ENCODE assay signal across 30 cellular contexts in genomic region chr7:15854841-15855576, GRCh38.
A peak's percentile ranks its signal among the peaks of the same experiment; 100 is the strongest.
DNase-seq lines count a peak whose midpoint lies in the region; ATAC-seq, FAIRE-seq and TF ChIP-seq lines count a peak whose summit lies in the region.
"Had no signal": no experiment of that assay in that cellular context is flagged by ENCODE, and none has a peak within 500 bp of the region (broad histone marks: within the 10 kb centered on the region; RNA-seq: fewer than 3 reads in every experiment).

No MANE protein-coding gene starts in this region.

- H3K4me3 Mint-ChIP-seq in GM23338, result no peak overlapping the region
- H3K4me3 Mint-ChIP-seq: activated naive CD8-positive, alpha-beta T cell treated with anti-CD3 and anti-CD28 coated beads, Interleukin-2, amount 10 ng/mL, durations not matched to agents 7 days and 5 days; activated T-cell treated with anti-CD3 and anti-CD28 coated beads, Interleukin-2, amount 50 U/mL, for 24 hours; B cell; CD8-positive, alpha-beta T cell; mesothelial cell of epicardium; naive thymus-derived CD4-positive, alpha-beta T cell; stimulated activated naive CD8-positive, alpha-beta T cell treated with anti-CD3 and anti-CD28 coated beads, Interleukin-15, Interleukin-2, amounts not matched to agents 100 ng/mL and 50 ng/mL, for 24 hours; T-helper 1 cell treated with Interleukin-12 subunit alpha and Interleukin-12 subunit beta and Interleukin-4 antibody, amounts not matched to agents 30 μg/mL and 1 μg/mL, for 36 hours had no signal

- BruUV-seq in endothelial cell of umbilical vein (replicated peaks; lab: Mats Ljungman, UMichigan), result no TSS peak

- no peaks in the 10 kb centered on the region for H3K27me3 ChIP-seq in endothelial cell of umbilical vein (ENCODE audit: control insufficient read depth in 2 of 2, insufficient read depth in 2 of 2, low read length in 2 of 2)
- H3K27me3 ChIP-seq in osteoblast (ENCODE audit: insufficient read depth, low read length), result no peaks in the 10 kb centered on the region
- no peaks in the 10 kb centered on the region for H3K27me3 ChIP-seq in GM23338 (ENCODE audit: insufficient read depth)
- H3K27me3 ChIP-seq: MG63, thyroid gland had no signal

- POLR2A ChIA-PET in endothelial cell of umbilical vein (lab: Charles Lee), result no interaction called here

- H3K27ac ChIP-seq in endothelial cell of umbilical vein (ENCODE audit: insufficient read depth, low read depth, low read length), result peak overlapping the region; percentile 86
- no peak overlapping the region for H3K27ac ChIP-seq in osteoblast (ENCODE audit: low read depth, low read length)
- no peak overlapping the region for H3K27ac ChIP-seq in GM23338 (ENCODE audit: low read depth)
- H3K27ac ChIP-seq: RWPE1, thyroid gland had no signal

- no peaks in the 10 kb centered on the region for H4K20me1 ChIP-seq in endothelial cell of umbilical vein (replicated peaks; ENCODE audit: control insufficient read depth, extremely low read depth, insufficient read depth, low read length)
- H4K20me1 ChIP-seq in osteoblast (ENCODE audit: insufficient read depth, low read length), result no peaks in the 10 kb centered on the region
- H4K20me1 ChIP-seq in GM23338 (replicated peaks; ENCODE audit: insufficient read depth), result no peaks in the 10 kb centered on the region

- DNase-seq in Caki2 (ENCODE audit: low read depth), result peak; percentile 3
- peak; percentile 50 for DNase-seq in NCI-H226
- peak; percentile 84 for DNase-seq in endothelial cell of umbilical vein (ENCODE audit: low read depth, low spot score)
- DNase-seq in osteoblast (ENCODE audit: insufficient read length, low spot score, missing footprints), result no peak
- DNase-seq in GM23338 (ENCODE audit: low spot score), result no peak
- no peak for DNase-seq in HT-29 (ENCODE audit: low spot score)
- no peak for DNase-seq in UCSD-AML1 (lab: John Stamatoyannopoulos, UW; ENCODE audit: unreplicated experiment)
- no peak for DNase-seq in activated CD8-positive, alpha-beta memory T cell treated with anti-CD3 and anti-CD28 coated beads for 24 hours
- DNase-seq: activated CD4-positive, alpha-beta T cell treated with anti-CD3 and anti-CD28 coated beads for 48 hours; activated gamma-delta T cell; activated naive CD8-positive, alpha-beta T cell treated with anti-CD3 and anti-CD28 coated beads, Interleukin-2, amount 10 ng/mL, durations not matched to agents 7 days and 5 days; activated T-cell treated with anti-CD3 and anti-CD28 coated beads, Interleukin-2, amount 50 U/mL, for 24 hours; CD8-positive, alpha-beta T cell; effector CD8-positive, alpha-beta T cell; foreskin melanocyte; GF-D8; left cardiac atrium; MG63; naive thymus-derived CD4-positive, alpha-beta T cell; NCI-H2081; NCI-H774; thyroid gland had no signal

- H3K36me3 Mint-ChIP-seq in GM23338 (ENCODE audit: low read depth), result no peaks in the 10 kb centered on the region
- H3K36me3 Mint-ChIP-seq: activated naive CD8-positive, alpha-beta T cell treated with anti-CD3 and anti-CD28 coated beads, Interleukin-2, amount 10 ng/mL, durations not matched to agents 7 days and 5 days; CD8-positive, alpha-beta T cell; mesothelial cell of epicardium; naive thymus-derived CD4-positive, alpha-beta T cell had no signal

- no peak for ATAC-seq in GM23338
- ATAC-seq: CD8-positive, alpha-beta T cell; esophagus mucosa; K562; naive thymus-derived CD4-positive, alpha-beta T cell had no signal

- no peaks in the 10 kb centered on the region for H3K27me3 Mint-ChIP-seq in GM23338 (ENCODE audit: insufficient read depth, low read depth, poor library complexity)
- H3K27me3 Mint-ChIP-seq: activated naive CD8-positive, alpha-beta T cell treated with anti-CD3 and anti-CD28 coated beads, Interleukin-2, amount 10 ng/mL, durations not matched to agents 7 days and 5 days; activated T-cell treated with anti-CD3 and anti-CD28 coated beads, Interleukin-2, amount 50 U/mL, for 24 hours; B cell; naive thymus-derived CD4-positive, alpha-beta T cell; stimulated activated naive CD8-positive, alpha-beta T cell treated with anti-CD3 and anti-CD28 coated beads, Interleukin-15, Interleukin-2, amounts not matched to agents 100 ng/mL and 50 ng/mL, for 24 hours had no signal

- dilution Hi-C loops in endothelial cell of umbilical vein (cut with MboI; ENCODE audit: extremely low pct_ligation_motif_present, low sequenced_read_pairs), result no loop called here

- no peak for TF ChIP-seq POLR2A in endothelial cell of umbilical vein (IDR thresholded peaks at IDR 0.05; ENCODE audit: low read depth, low read length)

- H3K9me2 ChIP-seq in GM23338 (ENCODE audit: insufficient read depth), result no peaks in the 10 kb centered on the region; the same call in 1 of the 2 replicates

- H3K4me1 ChIP-seq in endothelial cell of umbilical vein (ENCODE audit: control insufficient read depth, extremely low read depth, insufficient read depth, low read length) (peaks cover 32% of the 10 kb centered on the region), osteoblast (ENCODE audit: insufficient read depth, low read length) (peaks cover 15% of the 10 kb centered on the region), GM23338 (ENCODE audit: insufficient read depth) (no peaks in the 10 kb centered on the region)
- H3K4me1 ChIP-seq: thyroid gland had no signal

- no peak for TF ChIP-seq CTCF in endothelial cell of umbilical vein (IDR thresholded peaks at IDR 0.05; ENCODE audit: extremely low read depth in 1 of 2, insufficient read depth in 1 of 2, low read depth in 1 of 2, low read length in 2 of 2)
- TF ChIP-seq CTCF in osteoblast (IDR thresholded peaks at IDR 0.05; ENCODE audit: extremely low read depth, low read depth, low read length), result no peak
- TF ChIP-seq CTCF in GM23338 (conservative IDR thresholded peaks at IDR 0.05; ENCODE audit: low read depth in 2 of 2), result no peak

- H3K9ac ChIP-seq in endothelial cell of umbilical vein (replicated peaks; ENCODE audit: extremely low read depth, insufficient read depth, low read length), result no peak overlapping the region

- H3F3A ChIP-seq in GM23338 (replicated peaks; ENCODE audit: low read depth), result no peaks in the 10 kb centered on the region

- no peaks in the 10 kb centered on the region for H3K36me3 ChIP-seq in endothelial cell of umbilical vein (ENCODE audit: control insufficient read depth in 2 of 2, extremely low read depth in 1 of 2, insufficient read depth in 2 of 2, low read length in 2 of 2)
- no peaks in the 10 kb centered on the region for H3K36me3 ChIP-seq in osteoblast (ENCODE audit: insufficient read depth, low read length)
- no peaks in the 10 kb centered on the region for H3K36me3 ChIP-seq in GM23338 (ENCODE audit: insufficient read depth)
- H3K36me3 ChIP-seq: MG63, thyroid gland had no signal

- CTCF ChIA-PET in endothelial cell of umbilical vein (lab: Charles Lee), result interaction anchor here (1.0 to 2.1 kb wide), 3 partner anchors 66 to 207 kb away, joined by 3 to 10 read pairs (median 4); no protein-coding TSS in a partner anchor

- H3K9me3 Mint-ChIP-seq in GM23338, result peaks cover 3% of the 10 kb centered on the region; the same call in 2 of the 3 replicates

- in situ Hi-C loops in Caki2 (cut with HindIII; ENCODE audit: low pct_unique_long_range_greater_than_20kb, low sequenced_read_pairs), result no loop called here

- intact Hi-C loops in endothelial cell of umbilical vein (cut with micrococcal nuclease), result loop anchor here (1.0 to 10.0 kb wide), 7 partner anchors 16 to 530 kb away; no protein-coding TSS in a partner anchor

- H2AFZ ChIP-seq in endothelial cell of umbilical vein (ENCODE audit: low read depth, low read length), result no peak overlapping the region
- H2AFZ ChIP-seq in osteoblast (ENCODE audit: low read length), result no peak overlapping the region
- H2AFZ ChIP-seq in GM23338, result no peak overlapping the region

- no peaks in the 10 kb centered on the region for H3K9me1 ChIP-seq in endothelial cell of umbilical vein (replicated peaks; ENCODE audit: control insufficient read depth, extremely low read depth, insufficient read depth, low read length)

- no peak overlapping the region for H3K4me3 ChIP-seq in endothelial cell of umbilical vein (replicated peaks in 1 of 3; ENCODE audit: insufficient read depth in 1 of 3, low read depth in 1 of 3, low read length in 3 of 3)
- no peak overlapping the region for H3K4me3 ChIP-seq in osteoblast (ENCODE audit: insufficient read depth, low read length)
- no peak overlapping the region for H3K4me3 ChIP-seq in GM23338
- H3K4me3 ChIP-seq: K562, MG63, thyroid gland had no signal

- H3K4me2 ChIP-seq in endothelial cell of umbilical vein (ENCODE audit: insufficient read depth, low read length), result peak overlapping the region; percentile 70
- H3K4me2 ChIP-seq in osteoblast (ENCODE audit: insufficient read depth, low read length), result peak overlapping the region; percentile 41
- H3K4me2 ChIP-seq in GM23338, result no peak overlapping the region

- H3K79me2 ChIP-seq in endothelial cell of umbilical vein (ENCODE audit: control insufficient read depth, insufficient read depth, low read length) (no peaks in the 10 kb centered on the region), osteoblast (ENCODE audit: insufficient read depth, low read length) (no peaks in the 10 kb centered on the region), GM23338 (replicated peaks; ENCODE audit: insufficient read depth) (no peaks in the 10 kb centered on the region)

- peaks cover 10% of the 10 kb centered on the region; the same call in 2 of the 3 replicates for H3K4me1 Mint-ChIP-seq in GM23338
- H3K4me1 Mint-ChIP-seq: activated naive CD8-positive, alpha-beta T cell treated with anti-CD3 and anti-CD28 coated beads, Interleukin-2, amount 10 ng/mL, durations not matched to agents 7 days and 5 days; B cell; mesothelial cell of epicardium; naive thymus-derived CD4-positive, alpha-beta T cell had no signal

- no peak overlapping the region for H3K27ac Mint-ChIP-seq in GM23338
- H3K27ac Mint-ChIP-seq: activated naive CD8-positive, alpha-beta T cell treated with anti-CD3 and anti-CD28 coated beads, Interleukin-2, amount 10 ng/mL, durations not matched to agents 7 days and 5 days; activated T-cell treated with anti-CD3 and anti-CD28 coated beads, Interleukin-2, amount 50 U/mL, for 24 hours; B cell; CD8-positive, alpha-beta T cell; mesothelial cell of epicardium; naive thymus-derived CD4-positive, alpha-beta T cell; stimulated activated naive CD8-positive, alpha-beta T cell treated with anti-CD3 and anti-CD28 coated beads, Interleukin-15, Interleukin-2, amounts not matched to agents 100 ng/mL and 50 ng/mL, for 24 hours; T-helper 1 cell treated with Interleukin-12 subunit alpha and Interleukin-12 subunit beta and Interleukin-4 antibody, amounts not matched to agents 30 μg/mL and 1 μg/mL, for 36 hours had no signal

- no peaks in the 10 kb centered on the region for H3K9me3 ChIP-seq in endothelial cell of umbilical vein (replicated peaks; ENCODE audit: control insufficient read depth, insufficient read depth, low read length)
- H3K9me3 ChIP-seq in osteoblast (ENCODE audit: low read depth, low read length), result no peaks in the 10 kb centered on the region
- H3K9me3 ChIP-seq: MG63, thyroid gland had no signal

- FAIRE-seq in endothelial cell of umbilical vein (lab: Jason Lieb, UNC), result peak; percentile 68
- FAIRE-seq: H1, K562 had no signal

TF ChIP-seq in endothelial cell of umbilical vein, 7 proteins besides CTCF, POLR2A, EP300 and RAD21 (continues in another document):
- no peak for TF ChIP-seq EZH2 (IDR thresholded peaks at IDR 0.05; ENCODE audit: borderline replicate concordance, low read depth, low read length, severe bottlenecking)

TF ChIP-seq in GM23338, 12 proteins besides CTCF, POLR2A, EP300 and RAD21 (continues in another document):
- no peak for TF ChIP-seq NANOG (IDR thresholded peaks at IDR 0.05; ENCODE audit: borderline replicate concordance)
- no peak for TF ChIP-seq JUNB (IDR thresholded peaks at IDR 0.05; ENCODE audit: unreplicated experiment)

Comparison
In these comparisons a context has a peak if more than half of its experiments do, and no peak if none do; other contexts are left out.
1. DNase-seq: peak in Caki2 (single experiment), NCI-H226 (single experiment) and endothelial cell of umbilical vein (single experiment); none in osteoblast (single experiment), GM23338 (single experiment), HT-29 (single experiment), UCSD-AML1 (single experiment) and activated CD8-positive, alpha-beta memory T cell treated with anti-CD3 and anti-CD28 coated beads for 24 hours (single experiment).